13 cellular contexts compared by ENCODE assay signal in the genomic region with DNA sequence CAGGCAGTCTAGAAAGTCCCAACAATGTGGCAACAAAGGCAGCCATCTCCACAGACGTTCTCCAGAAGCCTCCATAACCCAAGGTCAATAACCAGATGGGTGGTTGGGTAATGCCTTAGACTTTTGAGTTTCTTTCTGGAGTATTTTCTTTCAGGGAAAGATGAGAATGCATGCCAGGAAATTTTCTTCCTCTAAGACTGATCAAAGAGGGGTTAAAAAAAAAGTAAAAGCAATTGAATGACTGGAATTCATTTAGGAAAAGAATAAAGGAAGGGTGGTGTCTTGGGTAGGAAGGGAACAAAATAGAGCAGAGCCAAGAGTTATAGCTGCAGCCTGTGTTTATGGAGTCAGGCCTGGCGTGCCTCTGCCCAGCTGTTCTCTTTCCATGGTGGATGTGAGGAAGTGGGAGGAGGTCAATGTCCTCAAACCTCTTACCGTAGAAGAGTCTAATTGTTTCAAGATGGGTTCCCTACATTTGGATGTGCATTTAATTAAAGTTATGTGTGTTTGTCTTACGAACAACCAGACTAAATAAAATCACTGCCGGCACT.
A peak's percentile ranks its signal among the peaks of the same experiment; 100 is the strongest.
DNase-seq lines count a peak whose midpoint lies in the region; ATAC-seq and TF ChIP-seq lines count a peak whose summit lies in the region.
"Had no signal": no experiment of that assay in that cellular context is flagged by ENCODE, and none has a peak within 500 bp of the region (broad histone marks: within the 10 kb centered on the region; RNA-seq: fewer than 3 reads in every experiment).

No MANE protein-coding gene starts in this region.

- H3K23me2 ChIP-seq in H9 (ENCODE audit: insufficient read length, low read depth, low read length, poor library complexity, severe bottlenecking): no peaks in the 10 kb centered on the region

- no peak overlapping the region for H2AFZ ChIP-seq in H9 (ENCODE audit: low read length)

- no peak overlapping the region for H2BK5ac ChIP-seq in H9 (ENCODE audit: insufficient read length, low read length)

- H3K4me1 ChIP-seq in H9 (ENCODE audit: insufficient read depth, low read length): no peaks in the 10 kb centered on the region
- H3K4me1 ChIP-seq in suprapubic skin: peaks cover 12% of the 10 kb centered on the region
- H3K4me1 ChIP-seq in naive thymus-derived CD4-positive, alpha-beta T cell (ENCODE audit: control insufficient read depth in 2 of 2, insufficient read depth in 2 of 2, low read length in 2 of 2): no peaks in the 10 kb centered on the region

- H3K27ac ChIP-seq in H9 (ENCODE audit: insufficient read length, low read depth, low read length) (no peak overlapping the region), suprapubic skin (peak overlapping the region; percentile 38)
- no peak overlapping the region for H3K27ac ChIP-seq in naive thymus-derived CD4-positive, alpha-beta T cell (ENCODE audit: low read depth, low read length)

- H3K79me2 ChIP-seq in H9 (ENCODE audit: insufficient read depth, low read length): peaks cover 8% of the 10 kb centered on the region; the same call in 1 of the 2 replicates

- no peak overlapping the region for H3K56ac ChIP-seq in H9 (ENCODE audit: insufficient read length, low read depth, low read length)

- peaks cover 14% of the 10 kb centered on the region for H3K36me3 ChIP-seq in suprapubic skin
- no peaks in the 10 kb centered on the region for H3K36me3 ChIP-seq in naive thymus-derived CD4-positive, alpha-beta T cell (ENCODE audit: control insufficient read depth in 2 of 3, insufficient read depth in 3 of 3, low read length in 3 of 3)

- no peak overlapping the region for H2BK120ac ChIP-seq in H9 (ENCODE audit: low read depth, low read length, poor library complexity, severe bottlenecking)

- no peak overlapping the region for H2BK20ac ChIP-seq in H9 (ENCODE audit: low read depth, low read length, poor library complexity, severe bottlenecking)

- no peak for TF ChIP-seq EP300 in suprapubic skin (IDR thresholded peaks at IDR 0.05)

- H3K14ac ChIP-seq in H9 (ENCODE audit: insufficient read depth, low read length): no peak overlapping the region

- H4K20me1 ChIP-seq in H9 (ENCODE audit: control insufficient read depth, insufficient read depth, insufficient read length): no peaks in the 10 kb centered on the region

- H3K23ac ChIP-seq in H9 (ENCODE audit: insufficient read length, low read depth, low read length): no peak overlapping the region

- H2AK5ac ChIP-seq in H9 (ENCODE audit: insufficient read length, low read length): no peak overlapping the region

- H3K4me2 ChIP-seq in H9 (ENCODE audit: insufficient read depth, insufficient read length, low read length): no peak overlapping the region

- TF ChIP-seq CTCF in H9 (conservative IDR thresholded peaks at IDR 0.05) (no peak), choroid plexus epithelial cell (conservative IDR thresholded peaks at IDR 0.05; ENCODE audit: low read depth, low read length) (no peak), suprapubic skin (IDR thresholded peaks at IDR 0.05) (no peak)

- H3K9ac ChIP-seq in H9 (ENCODE audit: extremely low read depth, insufficient read length, low read length): no peak overlapping the region

- H3K4me1 Mint-ChIP-seq in H9: peaks cover 0 to 2% of the 10 kb centered on the region in 2 experiments; a peak in 1 of 4 replicates
- no peaks in the 10 kb centered on the region for H3K4me1 Mint-ChIP-seq in naive thymus-derived CD4-positive, alpha-beta T cell
- H3K4me1 Mint-ChIP-seq: IgD-negative memory B cell; stimulated activated effector memory CD8-positive, alpha-beta T cell treated with anti-CD3 and anti-CD28 coated beads, Interleukin-12 subunit alpha, Interleukin-12 subunit beta, amount 100 ng/mL, for 72 hours had no signal

- H3K4me3 ChIP-seq in choroid plexus epithelial cell (ENCODE audit: low read depth, low read length) (no peak overlapping the region), suprapubic skin (no peak overlapping the region)
- no peak overlapping the region for H3K4me3 ChIP-seq in naive thymus-derived CD4-positive, alpha-beta T cell (ENCODE audit: low read length)

- no peak for DNase-seq in H9
- DNase-seq in choroid plexus epithelial cell (ENCODE audit: low read depth): peak; percentile 91
- DNase-seq in left kidney (ENCODE audit: low read depth, low spot score): peak; percentile 81
- no peak for DNase-seq in suprapubic skin (ENCODE audit: low spot score in 2 of 2)
- DNase-seq in naive thymus-derived CD4-positive, alpha-beta T cell: no peak
- no peak for DNase-seq in DMS79 (lab: John Stamatoyannopoulos, UW)
- DNase-seq in stimulated activated CD4-positive, alpha-beta T cell treated with anti-CD3 and anti-CD28 coated beads, Interleukin-15, amount 100 ng/mL, for 24 hours: no peak
- DNase-seq: anterior cingulate cortex, NCI-H2029, T-helper 2 cell had no signal

- H3K9me3 Mint-ChIP-seq in H9: peaks cover 12 to 31% of the 10 kb centered on the region in 2 experiments; a peak in 4 of 5 replicates
- peaks cover 0 to 4% (median 0%) of the 10 kb centered on the region in 11 donors for H3K9me3 Mint-ChIP-seq in naive thymus-derived CD4-positive, alpha-beta T cell
- H3K9me3 Mint-ChIP-seq: stimulated activated effector memory CD8-positive, alpha-beta T cell treated with anti-CD3 and anti-CD28 coated beads, Interleukin-12 subunit alpha, Interleukin-12 subunit beta, amount 100 ng/mL, for 72 hours had no signal

- no peak for TF ChIP-seq POLR2A in suprapubic skin (IDR thresholded peaks at IDR 0.05)

- no CpG with 5 or more reads among the region's 5 CpGs for WGBS in H9 (ENCODE audit: extremely low coverage, insufficient read length, low lambda C conversion rate)
- WGBS in suprapubic skin: 51% methylated on average over 5 of the region's 5 CpGs

- CTCF ChIA-PET in naive thymus-derived CD4-positive, alpha-beta T cell (lab: Charles Lee): no interaction called here

- H3K36me3 Mint-ChIP-seq in H9 (ENCODE audit: insufficient read depth in 1 of 3, low read depth in 3 of 3): peaks cover 93 to 97% (median 95%) of the 10 kb centered on the region in 3 experiments
- H3K36me3 Mint-ChIP-seq in naive thymus-derived CD4-positive, alpha-beta T cell: no peaks in the 10 kb centered on the region
- H3K36me3 Mint-ChIP-seq: stimulated activated effector memory CD8-positive, alpha-beta T cell treated with anti-CD3 and anti-CD28 coated beads, Interleukin-12 subunit alpha, Interleukin-12 subunit beta, amount 100 ng/mL, for 72 hours had no signal

- H4K5ac ChIP-seq in H9 (ENCODE audit: insufficient read length, low read depth, low read length): no peak overlapping the region

- H3K27me3 ChIP-seq in H9 (ENCODE audit: insufficient read depth, low read length) (no peaks in the 10 kb centered on the region), suprapubic skin (no peaks in the 10 kb centered on the region)
- no peaks in the 10 kb centered on the region for H3K27me3 ChIP-seq in naive thymus-derived CD4-positive, alpha-beta T cell (ENCODE audit: control insufficient read depth in 2 of 2, insufficient read depth in 2 of 2, low read length in 2 of 2)

- no peaks in the 10 kb centered on the region for H3K27me3 Mint-ChIP-seq in H9 (ENCODE audit: low read depth)
- H3K27me3 Mint-ChIP-seq in naive thymus-derived CD4-positive, alpha-beta T cell: peaks cover 0 to 4% (median 0%) of the 10 kb centered on the region in 5 donors

- peaks cover 5% of the 10 kb centered on the region for H3K9me3 ChIP-seq in H9 (ENCODE audit: control insufficient read depth, low read depth, low read length)
- H3K9me3 ChIP-seq in suprapubic skin: no peaks in the 10 kb centered on the region
- H3K9me3 ChIP-seq in naive thymus-derived CD4-positive, alpha-beta T cell (ENCODE audit: control insufficient read depth in 2 of 3, low read length in 3 of 3): no peaks in the 10 kb centered on the region

- H3T11ph ChIP-seq in H9 (ENCODE audit: low read length): no peak overlapping the region

- H3K4me3 Mint-ChIP-seq in H9: no peak overlapping the region
- H3K4me3 Mint-ChIP-seq in naive thymus-derived CD4-positive, alpha-beta T cell: no peak overlapping the region
- H3K4me3 Mint-ChIP-seq: IgD-negative memory B cell; stimulated activated effector memory CD8-positive, alpha-beta T cell treated with anti-CD3 and anti-CD28 coated beads, Interleukin-12 subunit alpha, Interleukin-12 subunit beta, amount 100 ng/mL, for 72 hours had no signal

- no peak overlapping the region for H2BK12ac ChIP-seq in H9 (ENCODE audit: insufficient read length, low read depth, low read length)

- H2BK15ac ChIP-seq in H9 (ENCODE audit: low read depth, low read length): no peak overlapping the region

- no peak overlapping the region for H4K8ac ChIP-seq in H9 (replicated peaks; ENCODE audit: insufficient read length, low read depth, low read length)

- no peak overlapping the region for H3K18ac ChIP-seq in H9 (ENCODE audit: insufficient read length, low read depth, low read length)

- no peak for ATAC-seq in HG02885 (IDR thresholded peaks at IDR 0.05; ENCODE audit: poor library complexity, unreplicated experiment)
- ATAC-seq in naive thymus-derived CD4-positive, alpha-beta T cell: no peak
- ATAC-seq: stimulated activated effector memory CD8-positive, alpha-beta T cell treated with anti-CD3 and anti-CD28 coated beads, Interleukin-12 subunit alpha, Interleukin-12 subunit beta, amount 100 ng/mL, for 72 hours had no signal

- H4K91ac ChIP-seq in H9 (ENCODE audit: insufficient read length, low read depth, low read length): no peak overlapping the region

- intact Hi-C loops in naive thymus-derived CD4-positive, alpha-beta T cell (cut with micrococcal nuclease): no loop called here

- H3K4ac ChIP-seq in H9 (ENCODE audit: low read depth, low read length): no peak overlapping the region

- POLR2A ChIA-PET in naive thymus-derived CD4-positive, alpha-beta T cell (lab: Charles Lee): no interaction called here

- peak overlapping the region in 2 of 3 experiments; percentile 18 to 32; a peak in 2 of 7 replicates for H3K27ac Mint-ChIP-seq in H9
- H3K27ac Mint-ChIP-seq in naive thymus-derived CD4-positive, alpha-beta T cell: no peak overlapping the region
- H3K27ac Mint-ChIP-seq: IgD-negative memory B cell; stimulated activated effector memory CD8-positive, alpha-beta T cell treated with anti-CD3 and anti-CD28 coated beads, Interleukin-12 subunit alpha, Interleukin-12 subunit beta, amount 100 ng/mL, for 72 hours had no signal

- H3K79me1 ChIP-seq in H9 (ENCODE audit: insufficient read depth, low read depth, low read length, poor library complexity, severe bottlenecking): peaks cover 10% of the 10 kb centered on the region

Comparison
In these comparisons a context has a peak if more than half of its experiments do, and no peak if none do; other contexts are left out.
1. DNase-seq: peak in choroid plexus epithelial cell (single experiment) and left kidney (single experiment); none in H9 (single experiment), suprapubic skin (0 of 2), naive thymus-derived CD4-positive, alpha-beta T cell (0 of 9), DMS79 (single experiment) and stimulated activated CD4-positive, alpha-beta T cell treated with anti-CD3 and anti-CD28 coated beads, Interleukin-15, amount 100 ng/mL, for 24 hours (single experiment).
2. H3K27ac Mint-ChIP-seq: peak in H9 (2 of 3); none in naive thymus-derived CD4-positive, alpha-beta T cell (0 of 9).